ENCODE assay signal across 11 cellular contexts in genomic region chr15:39785139-39785538, GRCh38. TPM values are rescaled to one million over a fixed set of nuclear protein-coding genes. Genes with fewer than 3 reads are reported as not detected.
DNase-seq lines count a peak whose midpoint lies in the region; ATAC-seq and TF ChIP-seq lines count a peak whose summit lies in the region.
"Had no signal": no experiment of that assay in that cellular context is flagged by ENCODE, and none has a peak within 500 bp of the region (broad histone marks: within the 10 kb centered on the region; RNA-seq: fewer than 3 reads in every experiment).

No MANE protein-coding gene starts in this region.

- H3K36me3 ChIP-seq in Caco-2 (ENCODE audit: control insufficient read depth, insufficient read depth, low read length): no peaks in the 10 kb centered on the region
- H3K36me3 ChIP-seq: breast epithelium, ovary had no signal

- POLR2A ChIA-PET in Caco-2 (lab: Charles Lee): no interaction called here

- H3K27me3 ChIP-seq in Caco-2 (replicated peaks; ENCODE audit: control insufficient read depth, insufficient read depth, low read length): no peaks in the 10 kb centered on the region
- H3K27me3 ChIP-seq: breast epithelium, ovary had no signal

- no TSS peak for BruUV-seq in Caco-2 (replicated peaks; lab: Mats Ljungman, UMichigan)

- H3K4me3 Mint-ChIP-seq in Caco-2 (ENCODE audit: unreplicated experiment): peak overlapping the region; percentile 67
- H3K4me3 Mint-ChIP-seq in IgD-negative memory B cell: peak overlapping the region in 2 of 4 donors; percentile 46 to 71
- H3K4me3 Mint-ChIP-seq in activated T-helper 1 cell treated with anti-CD3 and anti-CD28 coated beads, Interleukin-12 subunit alpha, Interleukin-12 subunit beta, Interleukin-2, Interleukin-4 antibody, amounts not matched to agents 30 ng/mL and 10 ng/mL and 1 ng/mL, durations not matched to agents 14 hours and 24 hours and 36 hours: peak overlapping the region; percentile 57
- H3K4me3 Mint-ChIP-seq in mesothelial cell of epicardium: no peak overlapping the region

- H3K4me3 ChIP-seq in Caco-2 (ENCODE audit: low read depth, low read length): no peak overlapping the region
- H3K4me3 ChIP-seq: breast epithelium, ovary had no signal

- DNase-seq in Caco-2: no peak
- DNase-seq in activated T-helper 1 cell treated with anti-CD3 and anti-CD28 coated beads, Interleukin-12 subunit alpha, Interleukin-12 subunit beta, Interleukin-2, Interleukin-4 antibody, amounts not matched to agents 30 ng/mL and 10 ng/mL and 1 ng/mL, durations not matched to agents 14 hours and 24 hours and 36 hours (ENCODE audit: low spot score): no peak
- DNase-seq in mesothelial cell of epicardium (ENCODE audit: low spot score in 2 of 2, unreplicated experiment in 2 of 2): no peak
- no peak for DNase-seq in erythroblast (lab: John Stamatoyannopoulos, UW)
- DNase-seq: KG1, ovary, T-helper 9 cell had no signal

- H3K4me1 ChIP-seq in Caco-2: peaks cover 32% of the 10 kb centered on the region

- H3K4me1 Mint-ChIP-seq in Caco-2 (ENCODE audit: low read depth, unreplicated experiment) (peaks cover 24% of the 10 kb centered on the region), IgD-negative memory B cell (peaks cover 15 to 26% (median 21%) of the 10 kb centered on the region in 3 donors), mesothelial cell of epicardium (peaks cover 38% of the 10 kb centered on the region)
- H3K4me1 Mint-ChIP-seq in activated T-helper 1 cell treated with anti-CD3 and anti-CD28 coated beads, Interleukin-12 subunit alpha, Interleukin-12 subunit beta, Interleukin-2, Interleukin-4 antibody, amounts not matched to agents 30 ng/mL and 10 ng/mL and 1 ng/mL, durations not matched to agents 14 hours and 24 hours and 36 hours (ENCODE audit: low read depth): peaks cover 55% of the 10 kb centered on the region

- intact Hi-C loops in Caco-2 (cut with micrococcal nuclease; ENCODE audit: unreplicated experiment): loop anchor here (5.0 to 10.0 kb wide), 2 partner anchors 147 to 220 kb away; partner anchors contain the start of gene EIF2AK4
- intact Hi-C loops in activated T-helper 1 cell treated with anti-CD3 and anti-CD28 coated beads, Interleukin-12 subunit alpha, Interleukin-12 subunit beta, Interleukin-2, Interleukin-4 antibody, amounts not matched to agents 30 ng/mL and 10 ng/mL and 1 ng/mL, durations not matched to agents 14 hours and 24 hours and 36 hours (cut with micrococcal nuclease): loop anchor here (10.0 kb wide), 3 partner anchors 620 to 1230 kb away; partner anchors contain the start of genes CCDC32, IVD and RPUSD2

- CTCF ChIA-PET in Caco-2 (lab: Charles Lee): no interaction called here

- H3K27ac Mint-ChIP-seq in Caco-2 (ENCODE audit: unreplicated experiment) (no peak overlapping the region), IgD-negative memory B cell (peak overlapping the region in 2 of 3 donors; percentile 18 to 69), mesothelial cell of epicardium (peak overlapping the region; percentile 39)
- H3K27ac Mint-ChIP-seq in activated T-helper 1 cell treated with anti-CD3 and anti-CD28 coated beads, Interleukin-12 subunit alpha, Interleukin-12 subunit beta, Interleukin-2, Interleukin-4 antibody, amounts not matched to agents 30 ng/mL and 10 ng/mL and 1 ng/mL, durations not matched to agents 14 hours and 24 hours and 36 hours: no peak overlapping the region

- TF ChIP-seq POLR2A in erythroblast (IDR thresholded peaks at IDR 0.05; ENCODE audit: low read length): no peak

- ATAC-seq in HG02884 (IDR thresholded peaks at IDR 0.05; ENCODE audit: unreplicated experiment): no peak
- ATAC-seq in HG03469 (IDR thresholded peaks at IDR 0.05; ENCODE audit: unreplicated experiment): no peak

- TF ChIP-seq CTCF in Caco-2 (IDR thresholded peaks at IDR 0.05; ENCODE audit: insufficient read depth in 1 of 2, low read depth in 1 of 2, low read length in 1 of 2, severe bottlenecking in 1 of 2, unreplicated experiment in 1 of 2) (no peak), mesothelial cell of epicardium (IDR thresholded peaks at IDR 0.05; ENCODE audit: unreplicated experiment) (no peak)

- H3K36me3 Mint-ChIP-seq in Caco-2 (ENCODE audit: insufficient read depth, unreplicated experiment): no peaks in the 10 kb centered on the region
- no peaks in the 10 kb centered on the region for H3K36me3 Mint-ChIP-seq in IgD-negative memory B cell
- H3K36me3 Mint-ChIP-seq in activated T-helper 1 cell treated with anti-CD3 and anti-CD28 coated beads, Interleukin-12 subunit alpha, Interleukin-12 subunit beta, Interleukin-2, Interleukin-4 antibody, amounts not matched to agents 30 ng/mL and 10 ng/mL and 1 ng/mL, durations not matched to agents 14 hours and 24 hours and 36 hours (ENCODE audit: low read depth): peaks cover 3% of the 10 kb centered on the region
- no peaks in the 10 kb centered on the region for H3K36me3 Mint-ChIP-seq in mesothelial cell of epicardium

- H3K27me3 Mint-ChIP-seq in Caco-2 (ENCODE audit: insufficient read depth, unreplicated experiment) (no peaks in the 10 kb centered on the region), IgD-negative memory B cell (no peaks in the 10 kb centered on the region), mesothelial cell of epicardium (ENCODE audit: low read depth) (no peaks in the 10 kb centered on the region)
- H3K27me3 Mint-ChIP-seq in activated T-helper 1 cell treated with anti-CD3 and anti-CD28 coated beads, Interleukin-12 subunit alpha, Interleukin-12 subunit beta, Interleukin-2, Interleukin-4 antibody, amounts not matched to agents 30 ng/mL and 10 ng/mL and 1 ng/mL, durations not matched to agents 14 hours and 24 hours and 36 hours (ENCODE audit: insufficient read depth): no peaks in the 10 kb centered on the region

- no peaks in the 10 kb centered on the region for H3K9me3 ChIP-seq in Caco-2
- H3K9me3 ChIP-seq: breast epithelium, ovary had no signal

- no peaks in the 10 kb centered on the region for H3K9me3 Mint-ChIP-seq in Caco-2 (ENCODE audit: unreplicated experiment)
- H3K9me3 Mint-ChIP-seq in IgD-negative memory B cell: no peaks in the 10 kb centered on the region
- H3K9me3 Mint-ChIP-seq in activated T-helper 1 cell treated with anti-CD3 and anti-CD28 coated beads, Interleukin-12 subunit alpha, Interleukin-12 subunit beta, Interleukin-2, Interleukin-4 antibody, amounts not matched to agents 30 ng/mL and 10 ng/mL and 1 ng/mL, durations not matched to agents 14 hours and 24 hours and 36 hours: no peaks in the 10 kb centered on the region
- H3K9me3 Mint-ChIP-seq in mesothelial cell of epicardium: peaks cover 10% of the 10 kb centered on the region

RNA-seq across cellular contexts. Expression of gene FSIP1, which starts 2.5 kb away (rescaled TPM):
- total RNA-seq in Caco-2 (2022): 1.3 and 2.1 TPM in 2 replicates
- polyA plus RNA-seq in IgD-negative memory B cell: 0.61 TPM
- total RNA-seq in activated T-helper 1 cell treated with anti-CD3 and anti-CD28 coated beads, Interleukin-12 subunit alpha, Interleukin-12 subunit beta, Interleukin-2, Interleukin-4 antibody, amounts not matched to agents 30 ng/mL and 10 ng/mL and 1 ng/mL, durations not matched to agents 14 hours and 24 hours and 36 hours: 0.26 and 0.34 TPM in 2 replicates
- total RNA-seq in mesothelial cell of epicardium: 0.50 to 0.89 TPM (median 0.74 TPM) in 3 replicates

Comparison
In these comparisons a context has a peak if more than half of its experiments do, and no peak if none do; other contexts are left out.
1. H3K27ac Mint-ChIP-seq: peak in IgD-negative memory B cell (2 of 3) and mesothelial cell of epicardium (single experiment); none in Caco-2 (single experiment) and activated T-helper 1 cell treated with anti-CD3 and anti-CD28 coated beads, Interleukin-12 subunit alpha, Interleukin-12 subunit beta, Interleukin-2, Interleukin-4 antibody, amounts not matched to agents 30 ng/mL and 10 ng/mL and 1 ng/mL, durations not matched to agents 14 hours and 24 hours and 36 hours (single experiment).